In genomic region chrX:44971674-44972073, GRCh38 we compare ENCODE assay signal across 21 cellular contexts.
DNase-seq lines count a peak whose midpoint lies in the region; ATAC-seq and TF ChIP-seq lines count a peak whose summit lies in the region.
"Had no signal": no experiment of that assay in that cellular context is flagged by ENCODE, and none has a peak within 500 bp of the region (broad histone marks: within the 10 kb centered on the region; RNA-seq: fewer than 3 reads in every experiment).

No MANE protein-coding gene starts in this region.

- 94% methylated on average over 8 of the region's 8 CpGs for WGBS in mammary epithelial cell (ENCODE audit: low coverage, missing lambda C conversion rate)

- H3K4me1 Mint-ChIP-seq in Calu3 (ENCODE audit: low read depth, unreplicated experiment) = peaks cover 54% of the 10 kb centered on the region
- peaks cover 18% of the 10 kb centered on the region for H3K4me1 Mint-ChIP-seq in activated B cell treated with CpG ODN at 0.5 μM for 24 hours
- peaks cover 28% of the 10 kb centered on the region for H3K4me1 Mint-ChIP-seq in mesothelial cell of epicardium

- dilution Hi-C loops in mammary epithelial cell (cut with HindIII; ENCODE audit: low sequenced_read_pairs) = no loop called here

- H3K79me2 ChIP-seq in mammary epithelial cell (ENCODE audit: insufficient read depth, low read length) = peaks cover 85% of the 10 kb centered on the region

- H3K27ac Mint-ChIP-seq in Calu3 (ENCODE audit: unreplicated experiment) (peak overlapping the region; percentile 66), activated B cell treated with CpG ODN at 0.5 μM for 24 hours (peak overlapping the region; percentile 53), mesothelial cell of epicardium (peak overlapping the region; percentile 91)
- H3K27ac Mint-ChIP-seq: CD4-positive, alpha-beta T cell had no signal

- DNase-seq in Calu3 = no peak
- DNase-seq in activated B cell treated with CpG ODN at 0.5 μM for 24 hours = no peak
- no peak for DNase-seq in mesothelial cell of epicardium (ENCODE audit: low spot score in 2 of 2, unreplicated experiment in 2 of 2)
- no peak for DNase-seq in left lobe of liver (ENCODE audit: low spot score)
- DNase-seq in DMS 273 (lab: John Stamatoyannopoulos, UW; ENCODE audit: unreplicated experiment) = no peak
- DNase-seq in germinal center (ENCODE audit: low spot score) = no peak
- no peak for DNase-seq in mammary epithelial cell
- DNase-seq: CD4-positive, alpha-beta T cell; DND-41; GDM1; GM23248; Kasumi-1; MM.1S; NCI-H1092 treated with DMSO at 0.1 percent for 48 hours; NCI-H1694 treated with DMSO at 0.1 percent for 48 hours; NCI-H2107; NCI-H345; NCI-H69; SIG-M5 had no signal

- peaks cover 22% of the 10 kb centered on the region for H3K4me1 ChIP-seq in mammary epithelial cell (ENCODE audit: insufficient read depth, low read length)

- H2AFZ ChIP-seq in mammary epithelial cell (ENCODE audit: low read depth, low read length) = no peak overlapping the region
- H2AFZ ChIP-seq: GM23248 had no signal

- H3K27me3 ChIP-seq in mammary epithelial cell (ENCODE audit: insufficient read depth, low read length) = no peaks in the 10 kb centered on the region

- no peak for TF ChIP-seq CTCF in C4-2B (conservative IDR thresholded peaks at IDR 0.05)
- TF ChIP-seq CTCF in Calu3 (IDR thresholded peaks at IDR 0.05; ENCODE audit: unreplicated experiment) = no peak
- TF ChIP-seq CTCF in activated B cell treated with CpG ODN at 0.5 μM for 24 hours (IDR thresholded peaks at IDR 0.05) = no peak
- TF ChIP-seq CTCF in mesothelial cell of epicardium (IDR thresholded peaks at IDR 0.05; ENCODE audit: unreplicated experiment) = no peak
- TF ChIP-seq CTCF in mammary epithelial cell (conservative IDR thresholded peaks at IDR 0.05 in 1 of 2, IDR thresholded peaks at IDR 0.05 in 1 of 2; ENCODE audit: extremely low read depth in 1 of 2, insufficient read depth in 1 of 2, low read depth in 1 of 2, low read length in 2 of 2) = no peak

- H4K20me1 ChIP-seq in mammary epithelial cell (ENCODE audit: insufficient read depth, low read length) = no peaks in the 10 kb centered on the region

- intact Hi-C loops in Calu3 (cut with micrococcal nuclease; ENCODE audit: unreplicated experiment) (loop anchor here (5.0 kb wide), 1 partner anchor 41 kb away; no protein-coding TSS in a partner anchor), activated B cell treated with CpG ODN at 0.5 μM for 24 hours (cut with micrococcal nuclease) (no loop called here), mammary epithelial cell (cut with micrococcal nuclease) (no loop called here)

- no peaks in the 10 kb centered on the region for H3K9me3 ChIP-seq in mammary epithelial cell (replicated peaks; ENCODE audit: insufficient read depth, low read length)

- H3K9me3 Mint-ChIP-seq in Calu3 (ENCODE audit: low read depth, unreplicated experiment) (no peaks in the 10 kb centered on the region), activated B cell treated with CpG ODN at 0.5 μM for 24 hours (peaks cover 14% of the 10 kb centered on the region), mesothelial cell of epicardium (peaks cover 43% of the 10 kb centered on the region)

- H3K4me3 ChIP-seq in mammary epithelial cell (replicated peaks in 1 of 3; ENCODE audit: insufficient read depth in 1 of 3, low read depth in 2 of 3, low read length in 3 of 3) = no peak overlapping the region
- H3K4me3 ChIP-seq: GM12878, GM23248 had no signal

- H3K4me2 ChIP-seq in mammary epithelial cell (ENCODE audit: insufficient read depth, low read depth, low read length) = no peak overlapping the region

- H3K27ac ChIP-seq in C4-2B (peak overlapping the region; percentile 37; the same call in 1 of the 2 replicates), mammary epithelial cell (ENCODE audit: insufficient read depth, low read depth, low read length) (no peak overlapping the region)
- H3K27ac ChIP-seq: GM23248 had no signal

- no peak overlapping the region for H3K9ac ChIP-seq in mammary epithelial cell (ENCODE audit: insufficient read depth, low read length)
- H3K9ac ChIP-seq: GM23248 had no signal

- no peak for ATAC-seq in activated B cell treated with CpG ODN at 0.5 μM for 24 hours (ENCODE audit: low read depth)
- no peak for ATAC-seq in left lobe of liver
- ATAC-seq: GM12878 had no signal

- POLR2A ChIA-PET in activated B cell treated with CpG ODN at 0.5 μM for 24 hours (lab: Charles Lee) = no interaction called here

- H3K27me3 Mint-ChIP-seq in Calu3 (ENCODE audit: unreplicated experiment) = no peaks in the 10 kb centered on the region
- no peaks in the 10 kb centered on the region for H3K27me3 Mint-ChIP-seq in activated B cell treated with CpG ODN at 0.5 μM for 24 hours
- no peaks in the 10 kb centered on the region for H3K27me3 Mint-ChIP-seq in mesothelial cell of epicardium (ENCODE audit: low read depth)
- H3K27me3 Mint-ChIP-seq: CD4-positive, alpha-beta T cell had no signal

- no TSS peak for BruUV-seq in Calu3 (replicated peaks; lab: Mats Ljungman, UMichigan)
- no TSS peak for BruUV-seq in mammary epithelial cell (replicated peaks; lab: Mats Ljungman, UMichigan)

- no peaks in the 10 kb centered on the region for H3K36me3 ChIP-seq in mammary epithelial cell (ENCODE audit: insufficient read depth, low read length)

- CTCF ChIA-PET in Calu3 (lab: Charles Lee) = interaction anchor here (0.6 kb wide), 1 partner anchor 79 kb away, joined by 8 read pairs; no protein-coding TSS in a partner anchor
- CTCF ChIA-PET in activated B cell treated with CpG ODN at 0.5 μM for 24 hours (lab: Charles Lee) = no interaction called here
- CTCF ChIA-PET in mammary epithelial cell (lab: Charles Lee; ENCODE audit: low non-redundant PET) = no interaction called here

- in situ Hi-C loops in mammary epithelial cell (cut with MboI; ENCODE audit: low sequenced_read_pairs in 2 of 2) = no loop called here

- H3K4me3 Mint-ChIP-seq in Calu3 (ENCODE audit: low read depth, unreplicated experiment) (peak overlapping the region; percentile 37), activated B cell treated with CpG ODN at 0.5 μM for 24 hours (no peak overlapping the region), mesothelial cell of epicardium (no peak overlapping the region)
- H3K4me3 Mint-ChIP-seq: CD4-positive, alpha-beta T cell had no signal

- H3K36me3 Mint-ChIP-seq in Calu3 (ENCODE audit: insufficient read depth, unreplicated experiment) (peaks cover 6% of the 10 kb centered on the region), activated B cell treated with CpG ODN at 0.5 μM for 24 hours (ENCODE audit: low read depth) (peaks cover 33% of the 10 kb centered on the region), mesothelial cell of epicardium (peaks cover 35% of the 10 kb centered on the region)
